Comparison of ENCODE assay signal across 8 cellular contexts in genomic region chr1:200971955-200972711, GRCh38. TPM values are rescaled to one million over a fixed set of nuclear protein-coding genes. Genes with fewer than 3 reads are reported as not detected.
DNase-seq lines count a peak whose midpoint lies in the region; ATAC-seq, FAIRE-seq and TF ChIP-seq lines count a peak whose summit lies in the region.

No MANE protein-coding gene starts in this region.

- FAIRE-seq in small intestine (lab: Jason Lieb, UNC): no peak

- H3K27me3 ChIP-seq in SU-DHL-6 (ENCODE audit: low read length) (no peaks in the 10 kb centered on the region), hepatocyte (no peaks in the 10 kb centered on the region), small intestine (ENCODE audit: control insufficient read depth in 2 of 2, insufficient read depth in 2 of 2, low read length in 2 of 2) (no peaks in the 10 kb centered on the region)

- H3K4me1 ChIP-seq in hepatocyte (ENCODE audit: insufficient read depth): no peaks in the 10 kb centered on the region
- H3K4me1 ChIP-seq in small intestine (ENCODE audit: control insufficient read depth in 2 of 2, insufficient read depth in 1 of 2, low read depth in 1 of 2, low read length in 1 of 2): no peaks in the 10 kb centered on the region

- ATAC-seq in HG03439 (IDR thresholded peaks at IDR 0.05; ENCODE audit: unreplicated experiment) (no peak), HG02642 (IDR thresholded peaks at IDR 0.05; ENCODE audit: poor library complexity, unreplicated experiment) (no peak)

- H3K4me3 ChIP-seq in LNCaP clone FGC (ENCODE audit: low read depth, low read length): no peak overlapping the region
- H3K4me3 ChIP-seq in SU-DHL-6 (ENCODE audit: insufficient read depth, low read length, poor library complexity, severe bottlenecking): no peak overlapping the region
- no peak overlapping the region for H3K4me3 ChIP-seq in hepatocyte
- no peak overlapping the region for H3K4me3 ChIP-seq in small intestine (ENCODE audit: low read depth in 1 of 2, low read length in 2 of 2)

- H3K9me2 ChIP-seq in SU-DHL-6 (replicated peaks; ENCODE audit: insufficient read depth, low read length) (no peaks in the 10 kb centered on the region), hepatocyte (replicated peaks; ENCODE audit: insufficient read depth) (no peaks in the 10 kb centered on the region)

- DNase-seq in DMS79 (lab: John Stamatoyannopoulos, UW) (peak; percentile 20), LNCaP clone FGC (ENCODE audit: low read depth) (peak; percentile 37), anterior cingulate cortex (lab: John Stamatoyannopoulos, UW) (peak in 55 of 58 donors; percentile 18 to 86 (median 59)), hepatocyte (ENCODE audit: low spot score) (peak; percentile 80), small intestine (peak; percentile 57)

- H3K9ac ChIP-seq in SU-DHL-6 (ENCODE audit: low read length): no peak overlapping the region

- H4K20me1 ChIP-seq in SU-DHL-6 (ENCODE audit: low read depth, low read length) (no peaks in the 10 kb centered on the region), hepatocyte (ENCODE audit: insufficient read depth, poor library complexity, severe bottlenecking) (no peaks in the 10 kb centered on the region)

- H3K36me3 ChIP-seq in SU-DHL-6 (ENCODE audit: low read length): no peaks in the 10 kb centered on the region
- H3K36me3 ChIP-seq in hepatocyte (replicated peaks; ENCODE audit: insufficient read depth, low read depth): no peaks in the 10 kb centered on the region
- H3K36me3 ChIP-seq in small intestine (ENCODE audit: control insufficient read depth in 2 of 2, insufficient read depth in 2 of 2, low read length in 2 of 2): no peaks in the 10 kb centered on the region

- no peaks in the 10 kb centered on the region for H3K9me3 ChIP-seq in SU-DHL-6 (ENCODE audit: insufficient read depth, low read length)
- no peaks in the 10 kb centered on the region for H3K9me3 ChIP-seq in hepatocyte (ENCODE audit: low read depth)
- H3K9me3 ChIP-seq in small intestine (ENCODE audit: control insufficient read depth, low read depth): no peaks in the 10 kb centered on the region

- no peaks in the 10 kb centered on the region for H3F3A ChIP-seq in SU-DHL-6 (ENCODE audit: insufficient read depth)

- 59% methylated on average over 11 of the region's 34 CpGs for WGBS in hepatocyte (ENCODE audit: low lambda C conversion rate, missing lambda C conversion rate)
- 33 to 53% (median 45%) methylated on average over 33 to 34 of the region's 34 CpGs for WGBS in small intestine, 3 donors

- H3K79me2 ChIP-seq in SU-DHL-6 (ENCODE audit: insufficient read depth, low read length) (no peaks in the 10 kb centered on the region), hepatocyte (no peaks in the 10 kb centered on the region)

- H3K27ac ChIP-seq in SU-DHL-6 (ENCODE audit: low read depth, low read length) (no peak overlapping the region), hepatocyte (no peak overlapping the region), small intestine (ENCODE audit: low read depth in 1 of 2, low read length in 1 of 2) (no peak overlapping the region)

- no peak overlapping the region for H3K4me2 ChIP-seq in SU-DHL-6 (ENCODE audit: low read depth, low read length, poor library complexity, severe bottlenecking)
- H3K4me2 ChIP-seq in hepatocyte: peak overlapping the region; percentile 44

- no peak overlapping the region for H2AFZ ChIP-seq in SU-DHL-6 (ENCODE audit: low read depth, low read length, severe bottlenecking)
- H2AFZ ChIP-seq in hepatocyte: no peak overlapping the region

- TF ChIP-seq CTCF in LNCaP clone FGC (IDR thresholded peaks at IDR 0.05; ENCODE audit: control insufficient read depth, extremely low read depth, insufficient read depth) (peak; percentile 75), SU-DHL-6 (IDR thresholded peaks at IDR 0.05; ENCODE audit: insufficient read depth, low read length, poor library complexity, severe bottlenecking) (peak; percentile 76), hepatocyte (IDR thresholded peaks at IDR 0.05; ENCODE audit: poor library complexity) (peak; percentile 94)

RNA-seq across cellular contexts. Expression of gene KIF21B, which starts 51.4 kb away (rescaled TPM):
- total RNA-seq in hepatocyte: 0.60 and 1.3 TPM in 2 replicates
- polyA plus RNA-seq in hepatocyte (0.18 and 0.19 TPM in 2 replicates), small intestine (10 to 100 TPM in 1 of 3 donors, 1 to 10 TPM in 1, under 1 TPM in 1; 0.89 to 12.9 (median 2.4) TPM)

Comparison
In these comparisons a context has a peak if more than half of its experiments do, and no peak if none do; other contexts are left out.
1. DNase-seq: peak in every context shown above with its lines; median percentile 80 in hepatocyte; 59 in anterior cingulate cortex; 57 in small intestine; 37 in LNCaP clone FGC; 20 in DMS79.